In genomic region chr3:100120022-100120421, GRCh38 we compare ENCODE assay signal across 19 cellular contexts.
"Had no signal": no experiment of that assay in that cellular context is flagged by ENCODE, and none has a peak within 500 bp of the region (broad histone marks: within the 10 kb centered on the region; RNA-seq: fewer than 3 reads in every experiment).

No MANE protein-coding gene starts in this region.

- H3K4me1 ChIP-seq: left lung, pancreas had no signal

- H3K27ac ChIP-seq: gastroesophageal sphincter, left lung, neural progenitor cell, pancreas, sigmoid colon had no signal

- H3K4me3 ChIP-seq: gastroesophageal sphincter, left lung, lung, neural progenitor cell, pancreas, sigmoid colon, smooth muscle cell had no signal

- DNase-seq: effector memory CD4-positive, alpha-beta T cell; glutamatergic neuron; islet precursor cell; left lung; mesendoderm; natural killer cell; nucleus accumbens; pancreas; retina; sigmoid colon; stimulated activated CD4-positive, alpha-beta T cell treated with anti-CD3 and anti-CD28 coated beads, Interleukin-2, amount 100 ng/mL, for 48 hours; stimulated activated naive CD4-positive, alpha-beta T cell treated with Interleukin-2 at 50 U/mL for 16 hours; trophoblast cell had no signal

- ATAC-seq: esophagus mucosa, gastroesophageal sphincter, left lung, natural killer cell, pancreas had no signal

- H3K9me3 ChIP-seq: gastroesophageal sphincter, left lung, pancreas, sigmoid colon had no signal

- H3K36me3 ChIP-seq: gastroesophageal sphincter, left lung, neural progenitor cell, pancreas, sigmoid colon had no signal

- FAIRE-seq: endometrium, pancreas had no signal

- H3K27me3 ChIP-seq: gastroesophageal sphincter, left lung, neural progenitor cell, pancreas, sigmoid colon had no signal
